In the genomic region with DNA sequence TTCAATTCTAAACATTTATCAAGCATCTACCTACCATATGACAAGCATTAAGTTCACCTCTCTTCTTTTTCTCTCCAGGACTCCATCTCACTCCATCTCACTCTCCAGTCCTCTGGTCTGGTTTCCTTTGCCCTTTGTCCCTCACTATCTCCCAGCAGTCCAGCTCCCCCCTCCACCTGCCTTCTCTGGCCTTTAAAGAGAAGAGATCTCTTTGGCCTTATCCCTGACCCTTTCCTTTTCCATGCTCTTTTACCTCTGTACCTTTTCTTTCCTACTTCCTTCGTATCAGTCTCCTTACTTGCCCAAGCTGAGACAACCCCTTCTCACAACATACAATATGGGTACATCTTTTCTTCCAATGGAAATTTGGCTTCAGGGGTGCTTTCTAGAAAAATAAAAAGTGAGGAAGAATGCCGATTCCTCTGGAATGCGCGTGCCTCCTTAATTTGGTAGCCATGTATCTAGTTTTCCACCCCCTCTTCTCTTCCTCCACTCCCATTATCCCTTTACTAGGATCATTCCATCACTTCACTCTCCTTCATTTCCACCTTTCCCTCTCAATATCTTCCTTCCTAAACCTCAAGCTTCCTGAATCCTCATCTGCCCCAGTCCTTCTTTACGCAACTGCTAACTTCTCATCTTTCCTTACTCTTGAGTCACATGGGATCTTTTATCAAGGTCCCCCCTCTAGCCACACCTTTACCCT, we compare ENCODE assay signal across 1 cellular context.
TF ChIP-seq lines count a peak whose summit lies in the region.

No MANE protein-coding gene starts in this region.

TF ChIP-seq in K562, 482 proteins besides CTCF, POLR2A, EP300 and RAD21 (continued from another document and continues in another):
- TF ChIP-seq NR2C1 (IDR thresholded peaks at IDR 0.05) (0 out of 2 replicates have a peak, but pooled peaks have one; percentile 31), NR2C1 (tag; IDR thresholded peaks at IDR 0.05) (no peak), ELF4 (CRISPR knock-in tag; IDR thresholded peaks at IDR 0.05) (peak; percentile 90), TAF9B (IDR thresholded peaks at IDR 0.05; ENCODE audit: partially characterized antibody) (peak; percentile 42), ELF1 (tag; IDR thresholded peaks at IDR 0.05) (0 out of 2 replicates have a peak, but pooled peaks have one; percentile 6), RB1 (IDR thresholded peaks at IDR 0.05; ENCODE audit: low read depth) (no peak), TBL1XR1 (IDR thresholded peaks at IDR 0.05; ENCODE audit: low read length in 2 of 2) (0 out of 4 replicates have a peak, but pooled peaks of 1 of the 2 experiments have one; percentile 41), MTF1 (CRISPR knock-in tag; IDR thresholded peaks at IDR 0.05; ENCODE audit: borderline replicate concordance) (0 out of 2 replicates have a peak, but pooled peaks have one; percentile 40), RBBP5 (IDR thresholded peaks at IDR 0.05; ENCODE audit: borderline replicate concordance, insufficient read depth, low read length, poor library complexity, severe bottlenecking) (peak; percentile 8), ZBTB33 (CRISPR knock-in tag; IDR thresholded peaks at IDR 0.05) (no peak), MEIS2 (IDR thresholded peaks at IDR 0.05; ENCODE audit: partially characterized antibody) (no peak), ZNF384 (IDR thresholded peaks at IDR 0.05; ENCODE audit: low read depth, low read length) (no peak), DIDO1 (tag; IDR thresholded peaks at IDR 0.05; ENCODE audit: low read depth) (no peak), ZZZ3 (IDR thresholded peaks at IDR 0.05) (peak; percentile 61; the same call in 1 of the 2 replicates), ZNF717 (CRISPR knock-in tag; IDR thresholded peaks at IDR 0.05) (0 out of 2 replicates have a peak, but pooled peaks have one; percentile 41), CBFA2T2 (conservative IDR thresholded peaks at IDR 0.05) (no peak), ZBTB7A (IDR thresholded peaks at IDR 0.05; ENCODE audit: borderline replicate concordance, control insufficient read depth, low read depth, low read length) (no peak), ESRRB (CRISPR knock-in tag; IDR thresholded peaks at IDR 0.05; ENCODE audit: borderline replicate concordance) (no peak), CREB1 (IDR thresholded peaks at IDR 0.05) (no peak), CREB1 (CRISPR knock-in tag; IDR thresholded peaks at IDR 0.05) (no peak), KDM4B (IDR thresholded peaks at IDR 0.05; ENCODE audit: borderline replicate concordance in 2 of 2, low read depth in 1 of 2) (no peak), NFIX (CRISPR knock-in tag; IDR thresholded peaks at IDR 0.05; ENCODE audit: low read depth) (0 out of 2 replicates have a peak, but pooled peaks have one; percentile 6), SREBF1 (IDR thresholded peaks at IDR 0.05; ENCODE audit: borderline replicate concordance, low read depth, low read length) (no peak), ARID2 (IDR thresholded peaks at IDR 0.05) (peak; percentile 76), RAD51 (IDR thresholded peaks at IDR 0.05; ENCODE audit: borderline replicate concordance, low read depth) (peak; percentile 45), RCOR1 (IDR thresholded peaks at IDR 0.05; ENCODE audit: borderline replicate concordance in 1 of 2, low read depth in 2 of 2, low read length in 2 of 2) (0 out of 4 replicates have a peak, but pooled peaks of 1 of the 2 experiments have one; percentile 5), SMAD1 (IDR thresholded peaks at IDR 0.05; ENCODE audit: low read depth, low read length, partially characterized antibody) (no peak), PATZ1 (CRISPR knock-in tag; IDR thresholded peaks at IDR 0.05; ENCODE audit: borderline replicate concordance) (no peak), GATAD2A (IDR thresholded peaks at IDR 0.05) (no peak), SRSF9 (IDR thresholded peaks at IDR 0.05; ENCODE audit: borderline replicate concordance, low read depth, low read length) (no peak), UBTF (IDR thresholded peaks at IDR 0.05; ENCODE audit: borderline replicate concordance in 1 of 2, low read depth in 2 of 2, low read length in 2 of 2) (0 out of 4 replicates have a peak, but pooled peaks of 1 of the 2 experiments have one; percentile 45), HMG20A (CRISPR knock-in tag; conservative IDR thresholded peaks at IDR 0.05) (no peak), NFYB (IDR thresholded peaks at IDR 0.05; ENCODE audit: extremely low read depth, insufficient read length) (no peak), LARP7 (IDR thresholded peaks at IDR 0.05) (peak; percentile 87), KDM5B (IDR thresholded peaks at IDR 0.05; ENCODE audit: insufficient replicate concordance, low read depth, low read length) (peak; percentile 7), ZNF609 (CRISPR knock-in tag; IDR thresholded peaks at IDR 0.05; ENCODE audit: borderline replicate concordance) (no peak), ZSCAN29 (IDR thresholded peaks at IDR 0.05) (peak; percentile 32; the same call in 1 of the 2 replicates), ZNF830 (CRISPR knock-in tag; IDR thresholded peaks at IDR 0.05) (no peak), ZNF561 (CRISPR knock-in tag; conservative IDR thresholded peaks at IDR 0.05) (0 out of 2 replicates have a peak, but pooled peaks have one; percentile 32), ASH1L (IDR thresholded peaks at IDR 0.05; ENCODE audit: borderline replicate concordance, low read depth, partially characterized antibody) (peak; percentile 34), ZNF77 (CRISPR knock-in tag; IDR thresholded peaks at IDR 0.05) (0 out of 2 replicates have a peak, but pooled peaks have one; percentile 26)
- TF ChIP-seq, protein P1, sequence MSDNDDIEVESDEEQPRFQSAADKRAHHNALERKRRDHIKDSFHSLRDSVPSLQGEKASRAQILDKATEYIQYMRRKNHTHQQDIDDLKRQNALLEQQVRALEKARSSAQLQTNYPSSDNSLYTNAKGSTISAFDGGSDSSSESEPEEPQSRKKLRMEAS (CRISPR knock-in tag; IDR thresholded peaks at IDR 0.05) = no peak
- TF ChIP-seq, protein P2, sequence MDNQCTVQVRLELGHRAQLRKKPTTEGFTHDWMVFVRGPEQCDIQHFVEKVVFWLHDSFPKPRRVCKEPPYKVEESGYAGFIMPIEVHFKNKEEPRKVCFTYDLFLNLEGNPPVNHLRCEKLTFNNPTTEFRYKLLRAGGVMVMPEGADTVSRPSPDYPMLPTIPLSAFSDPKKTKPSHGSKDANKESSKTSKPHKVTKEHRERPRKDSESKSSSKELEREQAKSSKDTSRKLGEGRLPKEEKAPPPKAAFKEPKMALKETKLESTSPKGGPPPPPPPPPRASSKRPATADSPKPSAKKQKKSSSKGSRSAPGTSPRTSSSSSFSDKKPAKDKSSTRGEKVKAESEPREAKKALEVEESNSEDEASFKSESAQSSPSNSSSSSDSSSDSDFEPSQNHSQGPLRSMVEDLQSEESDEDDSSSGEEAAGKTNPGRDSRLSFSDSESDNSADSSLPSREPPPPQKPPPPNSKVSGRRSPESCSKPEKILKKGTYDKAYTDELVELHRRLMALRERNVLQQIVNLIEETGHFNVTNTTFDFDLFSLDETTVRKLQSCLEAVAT (IDR thresholded peaks at IDR 0.05) = peak; percentile 69 to 71; a peak in 2 of 4 replicates
- TF ChIP-seq, protein P3, sequence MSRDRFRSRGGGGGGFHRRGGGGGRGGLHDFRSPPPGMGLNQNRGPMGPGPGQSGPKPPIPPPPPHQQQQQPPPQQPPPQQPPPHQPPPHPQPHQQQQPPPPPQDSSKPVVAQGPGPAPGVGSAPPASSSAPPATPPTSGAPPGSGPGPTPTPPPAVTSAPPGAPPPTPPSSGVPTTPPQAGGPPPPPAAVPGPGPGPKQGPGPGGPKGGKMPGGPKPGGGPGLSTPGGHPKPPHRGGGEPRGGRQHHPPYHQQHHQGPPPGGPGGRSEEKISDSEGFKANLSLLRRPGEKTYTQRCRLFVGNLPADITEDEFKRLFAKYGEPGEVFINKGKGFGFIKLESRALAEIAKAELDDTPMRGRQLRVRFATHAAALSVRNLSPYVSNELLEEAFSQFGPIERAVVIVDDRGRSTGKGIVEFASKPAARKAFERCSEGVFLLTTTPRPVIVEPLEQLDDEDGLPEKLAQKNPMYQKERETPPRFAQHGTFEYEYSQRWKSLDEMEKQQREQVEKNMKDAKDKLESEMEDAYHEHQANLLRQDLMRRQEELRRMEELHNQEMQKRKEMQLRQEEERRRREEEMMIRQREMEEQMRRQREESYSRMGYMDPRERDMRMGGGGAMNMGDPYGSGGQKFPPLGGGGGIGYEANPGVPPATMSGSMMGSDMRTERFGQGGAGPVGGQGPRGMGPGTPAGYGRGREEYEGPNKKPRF (IDR thresholded peaks at IDR 0.05; ENCODE audit: low read depth, low read length) = no peak
- TF ChIP-seq, protein P4, sequence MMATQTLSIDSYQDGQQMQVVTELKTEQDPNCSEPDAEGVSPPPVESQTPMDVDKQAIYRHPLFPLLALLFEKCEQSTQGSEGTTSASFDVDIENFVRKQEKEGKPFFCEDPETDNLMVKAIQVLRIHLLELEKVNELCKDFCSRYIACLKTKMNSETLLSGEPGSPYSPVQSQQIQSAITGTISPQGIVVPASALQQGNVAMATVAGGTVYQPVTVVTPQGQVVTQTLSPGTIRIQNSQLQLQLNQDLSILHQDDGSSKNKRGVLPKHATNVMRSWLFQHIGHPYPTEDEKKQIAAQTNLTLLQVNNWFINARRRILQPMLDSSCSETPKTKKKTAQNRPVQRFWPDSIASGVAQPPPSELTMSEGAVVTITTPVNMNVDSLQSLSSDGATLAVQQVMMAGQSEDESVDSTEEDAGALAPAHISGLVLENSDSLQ (IDR thresholded peaks at IDR 0.05) = no peak
